In genomic region chr7:141551080-141551772, GRCh38 we compare ENCODE assay signal across 1 cellular context.
TF ChIP-seq lines count a peak whose summit lies in the region.

Gene AGK, plus strand, starts transcription at chr7:141551410. Its CDS starts 4,057 bp downstream, at chr7:141555467.

TF ChIP-seq in SK-N-SH, 30 proteins besides CTCF, POLR2A, EP300 and RAD21 (continued from another document):
- TF ChIP-seq NRF1 (IDR thresholded peaks at IDR 0.05; ENCODE audit: low read depth, low read length) (no peak), MXI1 (IDR thresholded peaks at IDR 0.05; ENCODE audit: low read depth, low read length) (no peak; the same call in 1 of the 2 replicates), USF2 (IDR thresholded peaks at IDR 0.05; ENCODE audit: borderline replicate concordance, low read depth, low read length) (no peak), RFX5 (IDR thresholded peaks at IDR 0.05; ENCODE audit: low read length) (no peak), FOXJ3 (CRISPR knock-in tag; IDR thresholded peaks at IDR 0.05) (no peak), IRF3 (IDR thresholded peaks at IDR 0.05; ENCODE audit: low read depth, low read length) (0 out of 2 replicates have a peak, but pooled peaks have one; percentile 16), ELF1 (IDR thresholded peaks at IDR 0.05) (peak; percentile 68), TEAD4 (IDR thresholded peaks at IDR 0.05; ENCODE audit: borderline replicate concordance, insufficient read depth) (peak; percentile 65; the same call in 1 of the 2 replicates), CHD2 (IDR thresholded peaks at IDR 0.05; ENCODE audit: low read length, partially characterized antibody) (peak; percentile 85), FOSL2 (IDR thresholded peaks at IDR 0.05; ENCODE audit: borderline replicate concordance, low read depth) (no peak), ZBTB33 (IDR thresholded peaks at IDR 0.05; ENCODE audit: borderline replicate concordance, low read depth) (no peak), USF1 (IDR thresholded peaks at IDR 0.05; ENCODE audit: borderline replicate concordance, low read depth) (peak; percentile 53)
TF ChIP-seq in SK-N-SH: peak in this region for 17.
